Comparison of ENCODE assay signal across 10 cellular contexts in genomic region chr7:44761207-44762161, GRCh38. TPM values are rescaled to one million over a fixed set of nuclear protein-coding genes. Genes with fewer than 3 reads are reported as not detected.
DNase-seq lines count a peak whose midpoint lies in the region; ATAC-seq and TF ChIP-seq lines count a peak whose summit lies in the region.
"Had no signal": no experiment of that assay in that cellular context is flagged by ENCODE, and none has a peak within 500 bp of the region (broad histone marks: within the 10 kb centered on the region; RNA-seq: fewer than 3 reads in every experiment).

No MANE protein-coding gene starts in this region.

- H3K36me3 Mint-ChIP-seq in CD14-positive monocyte, result peaks cover 70 to 94% of the 10 kb centered on the region in 2 donors

- DNase-seq in AG08395 (ENCODE audit: low spot score) (peak; percentile 90), Peyer's patch (peak in 2 of 3 donors; percentile 81 to 90), fibroblast of gingiva (ENCODE audit: low read depth) (peak; percentile 31), osteoblast (ENCODE audit: insufficient read length, low spot score, missing footprints) (peak; percentile 36), CD14-positive monocyte (ENCODE audit: low spot score) (no peak), KG1 (lab: John Stamatoyannopoulos, UW) (no peak)
- DNase-seq: DND-41 had no signal

- TF ChIP-seq CTCF in Peyer's patch (IDR thresholded peaks at IDR 0.05), result no peak
- no peak for TF ChIP-seq CTCF in osteoblast (IDR thresholded peaks at IDR 0.05; ENCODE audit: extremely low read depth, low read depth, low read length)
- no peak for TF ChIP-seq CTCF in CD14-positive monocyte (IDR thresholded peaks at IDR 0.05)

- no peak for TF ChIP-seq POLR2A in Peyer's patch (IDR thresholded peaks at IDR 0.05)

- no peaks in the 10 kb centered on the region for H3K9me3 Mint-ChIP-seq in CD14-positive monocyte
- H3K9me3 Mint-ChIP-seq: type B pancreatic cell had no signal

- no peak overlapping the region for H3K4me3 Mint-ChIP-seq in CD14-positive monocyte
- H3K4me3 Mint-ChIP-seq: type B pancreatic cell had no signal

- no peak overlapping the region for H2AFZ ChIP-seq in osteoblast (ENCODE audit: low read length)

- H3K36me3 ChIP-seq in Peyer's patch (peaks cover 0 to 91% (median 3%) of the 10 kb centered on the region in 3 donors), osteoblast (ENCODE audit: insufficient read depth, low read length) (peaks cover 59% of the 10 kb centered on the region)

- H3K27me3 Mint-ChIP-seq in CD14-positive monocyte (ENCODE audit: low read depth in 3 of 3), result no peaks in the 10 kb centered on the region
- H3K27me3 Mint-ChIP-seq: type B pancreatic cell had no signal

- peak overlapping the region in 1 of 7 donors; percentile 12 for H3K27ac Mint-ChIP-seq in CD14-positive monocyte

- no peaks in the 10 kb centered on the region for H3K4me1 Mint-ChIP-seq in CD14-positive monocyte

- H3K27me3 ChIP-seq in Peyer's patch (no peaks in the 10 kb centered on the region), osteoblast (ENCODE audit: insufficient read depth, low read length) (no peaks in the 10 kb centered on the region)

- intact Hi-C loops in CD14-positive monocyte (cut with micrococcal nuclease), result loop anchor here in 1 of 2 donors (10.0 kb wide), 1 partner anchor 173 kb away; no protein-coding TSS in a partner anchor

- H3K79me2 ChIP-seq in osteoblast (ENCODE audit: insufficient read depth, low read length), result peaks cover 9% of the 10 kb centered on the region

- H3K4me3 ChIP-seq in Peyer's patch (no peak overlapping the region), osteoblast (ENCODE audit: insufficient read depth, low read length) (no peak overlapping the region)

- H4K20me1 ChIP-seq in osteoblast (ENCODE audit: insufficient read depth, low read length), result peaks cover 4% of the 10 kb centered on the region

- peak overlapping the region in 2 of 4 donors; percentile 41 to 68 for H3K27ac ChIP-seq in Peyer's patch
- no peak overlapping the region for H3K27ac ChIP-seq in osteoblast (ENCODE audit: low read depth, low read length)

- no peak overlapping the region for H3K4me2 ChIP-seq in osteoblast (ENCODE audit: insufficient read depth, low read length)

- ATAC-seq in GM19035 (IDR thresholded peaks at IDR 0.05; ENCODE audit: unreplicated experiment), result no peak
- no peak for ATAC-seq in GM21515 (IDR thresholded peaks at IDR 0.05; ENCODE audit: unreplicated experiment)

- H3K4me1 ChIP-seq in Peyer's patch, result peaks cover 0 to 12% (median 0%) of the 10 kb centered on the region in 4 donors
- H3K4me1 ChIP-seq in osteoblast (ENCODE audit: insufficient read depth, low read length), result no peaks in the 10 kb centered on the region

- H3K9me3 ChIP-seq in Peyer's patch (no peaks in the 10 kb centered on the region), osteoblast (ENCODE audit: low read depth, low read length) (no peaks in the 10 kb centered on the region)

RNA-seq across cellular contexts. Expression of gene ZMIZ2, which starts 12.8 kb away (rescaled TPM):
- total RNA-seq in Peyer's patch (100 to 1,000 TPM in 2 of 4 donors, 10 to 100 TPM in 2; 34.9 to 150 (median 93.3) TPM), osteoblast (18.8 and 19.4 TPM in 2 replicates)
- 1 to 10 TPM; 1.9 to 3.3 TPM for polyA plus RNA-seq in CD14-positive monocyte

RNA-seq across cellular contexts. Expression of gene PPIA, which starts 35.0 kb away (rescaled TPM):
- total RNA-seq in Peyer's patch (1,000 to 10,000 TPM in 1 of 4 donors, 100 to 1,000 TPM in 3; 565 to 1,018 (median 894) TPM), osteoblast (1,505 and 1,612 TPM in 2 replicates)
- polyA plus RNA-seq in CD14-positive monocyte, result 1,000 to 10,000 TPM; 2,037 to 2,276 TPM

Comparison
In these comparisons a context has a peak if more than half of its experiments do, and no peak if none do; other contexts are left out.
1. DNase-seq: peak in AG08395 (single experiment), Peyer's patch (2 of 3), fibroblast of gingiva (single experiment) and osteoblast (single experiment); none in CD14-positive monocyte (single experiment) and KG1 (single experiment).